8 cellular contexts compared by ENCODE assay signal in genomic region chr6:47308223-47308567, GRCh38. TPM values are rescaled to one million over a fixed set of nuclear protein-coding genes. Genes with fewer than 3 reads are reported as not detected.
DNase-seq lines count a peak whose midpoint lies in the region; ATAC-seq and TF ChIP-seq lines count a peak whose summit lies in the region.

No MANE protein-coding gene starts in this region.

- H3K4me1 ChIP-seq in iPS-15b (ENCODE audit: control insufficient read depth, insufficient read depth, low read length) = peaks cover 11% of the 10 kb centered on the region
- peaks cover 5% of the 10 kb centered on the region for H3K4me1 ChIP-seq in smooth muscle cell (ENCODE audit: low read depth)

- H3K4me3 ChIP-seq in iPS-15b (ENCODE audit: low read depth, low read length) (peak overlapping the region; percentile 78), smooth muscle cell (peak overlapping the region; percentile 82)

- H3K27ac Mint-ChIP-seq in activated CD8-positive, alpha-beta T cell treated with anti-CD3 and anti-CD28 coated beads for 36 hours = no peak overlapping the region

- no peak for TF ChIP-seq CTCF in activated CD8-positive, alpha-beta T cell treated with anti-CD3 and anti-CD28 coated beads for 36 hours (IDR thresholded peaks at IDR 0.05)
- TF ChIP-seq CTCF in smooth muscle cell (IDR thresholded peaks at IDR 0.05; ENCODE audit: borderline replicate concordance, insufficient read depth, poor library complexity, severe bottlenecking) = no peak

- peak overlapping the region; percentile 77 for H3K9ac ChIP-seq in iPS-15b (ENCODE audit: low read depth, low read length)
- peak overlapping the region; percentile 71 for H3K9ac ChIP-seq in smooth muscle cell (ENCODE audit: low read depth)

- peaks cover 40% of the 10 kb centered on the region for H4K20me1 ChIP-seq in smooth muscle cell (ENCODE audit: low read depth)

- H3K27me3 Mint-ChIP-seq in activated CD8-positive, alpha-beta T cell treated with anti-CD3 and anti-CD28 coated beads for 36 hours = peaks cover 35% of the 10 kb centered on the region

- H3K4me3 Mint-ChIP-seq in activated CD8-positive, alpha-beta T cell treated with anti-CD3 and anti-CD28 coated beads for 36 hours = peak overlapping the region; percentile 71

- H3K79me2 ChIP-seq in smooth muscle cell (ENCODE audit: low read depth) = peaks cover 65% of the 10 kb centered on the region

- H3K36me3 ChIP-seq in iPS-15b (ENCODE audit: control insufficient read depth, insufficient read depth, low read length) (no peaks in the 10 kb centered on the region), smooth muscle cell (ENCODE audit: low read depth) (no peaks in the 10 kb centered on the region)

- intact Hi-C loops in activated CD8-positive, alpha-beta T cell treated with anti-CD3 and anti-CD28 coated beads for 36 hours (cut with micrococcal nuclease) = loop anchor here (5.0 kb wide), 1 partner anchor 461 kb away; no protein-coding TSS in a partner anchor

- POLR2A ChIA-PET in activated CD8-positive, alpha-beta T cell treated with anti-CD3 and anti-CD28 coated beads for 36 hours (lab: Charles Lee) = no interaction called here

- H3K27ac ChIP-seq in smooth muscle cell (ENCODE audit: low read depth) = no peak overlapping the region

- WGBS in smooth muscle cell (ENCODE audit: low lambda C conversion rate) = 1% methylated on average over 3 of the region's 3 CpGs

- H3K4me2 ChIP-seq in smooth muscle cell = peak overlapping the region; percentile 96

- H3K4me1 Mint-ChIP-seq in activated CD8-positive, alpha-beta T cell treated with anti-CD3 and anti-CD28 coated beads for 36 hours (ENCODE audit: low read depth) = peaks cover 8% of the 10 kb centered on the region

- peaks cover 2% of the 10 kb centered on the region for H3K9me3 ChIP-seq in iPS-15b (ENCODE audit: control insufficient read depth, insufficient read depth, low read length)
- no peaks in the 10 kb centered on the region for H3K9me3 ChIP-seq in smooth muscle cell (replicated peaks; ENCODE audit: low read depth)

- DNase-seq in NCI-H82 (lab: John Stamatoyannopoulos, UW) = peak; percentile 37
- no peak for DNase-seq in NCI-H82 treated with DMSO at 0.1 percent for 48 hours (lab: John Stamatoyannopoulos, UW; ENCODE audit: unreplicated experiment)
- DNase-seq in activated CD8-positive, alpha-beta T cell treated with anti-CD3 and anti-CD28 coated beads for 36 hours = no peak
- DNase-seq in smooth muscle cell (lab: John Stamatoyannopoulos, UW; ENCODE audit: unreplicated experiment) = no peak
- DNase-seq in SIG-M5 treated with dmso at 0.1 percent for 504 hours (lab: John Stamatoyannopoulos, UW; ENCODE audit: unreplicated experiment) = no peak

- H3F3A ChIP-seq in smooth muscle cell (ENCODE audit: low read depth) = no peaks in the 10 kb centered on the region

- no peak for ATAC-seq in activated CD8-positive, alpha-beta T cell treated with anti-CD3 and anti-CD28 coated beads for 36 hours
- no peak for ATAC-seq in GM21737 (IDR thresholded peaks at IDR 0.05; ENCODE audit: unreplicated experiment)
- no peak for ATAC-seq in HG02623 (IDR thresholded peaks at IDR 0.05; ENCODE audit: unreplicated experiment)

- H2AFZ ChIP-seq in smooth muscle cell (ENCODE audit: low read depth) = peak overlapping the region; percentile 96

- no peaks in the 10 kb centered on the region for H3K9me3 Mint-ChIP-seq in activated CD8-positive, alpha-beta T cell treated with anti-CD3 and anti-CD28 coated beads for 36 hours

- no peaks in the 10 kb centered on the region for H3K36me3 Mint-ChIP-seq in activated CD8-positive, alpha-beta T cell treated with anti-CD3 and anti-CD28 coated beads for 36 hours (ENCODE audit: low read depth)

- CTCF ChIA-PET in activated CD8-positive, alpha-beta T cell treated with anti-CD3 and anti-CD28 coated beads for 36 hours (lab: Charles Lee) = interaction anchor here (1.0 to 3.4 kb wide), 4 partner anchors 171 to 460 kb away, joined by 3 to 37 read pairs (median 3); no protein-coding TSS in a partner anchor

- no peaks in the 10 kb centered on the region for H3K27me3 ChIP-seq in iPS-15b (ENCODE audit: control insufficient read depth, insufficient read depth, low read length)
- no peaks in the 10 kb centered on the region for H3K27me3 ChIP-seq in smooth muscle cell (ENCODE audit: low read depth)

RNA-seq across cellular contexts. Expression of gene TNFRSF21, which starts 1.5 kb away (rescaled TPM):
- total RNA-seq in activated CD8-positive, alpha-beta T cell treated with anti-CD3 and anti-CD28 coated beads for 36 hours = 1 to 10 TPM; 2.3 to 2.5 TPM
- 19.0 and 32.8 TPM in 2 replicates for total RNA-seq in smooth muscle cell
- polyA plus RNA-seq in smooth muscle cell = 30.1 and 58.1 TPM in 2 replicates
